In genomic region chr6:4591218-4591617, GRCh38 we compare ENCODE assay signal across 3 cellular contexts.
"Had no signal": no experiment of that assay in that cellular context is flagged by ENCODE, and none has a peak within 500 bp of the region (broad histone marks: within the 10 kb centered on the region; RNA-seq: fewer than 3 reads in every experiment).

No MANE protein-coding gene starts in this region.

- ATAC-seq: GM12878 had no signal

- DNase-seq: GDM1, GF-D8 had no signal

- H3K4me3 ChIP-seq: GM12878 had no signal
